ENCODE assay signal across 1 cellular context in the genomic region with DNA sequence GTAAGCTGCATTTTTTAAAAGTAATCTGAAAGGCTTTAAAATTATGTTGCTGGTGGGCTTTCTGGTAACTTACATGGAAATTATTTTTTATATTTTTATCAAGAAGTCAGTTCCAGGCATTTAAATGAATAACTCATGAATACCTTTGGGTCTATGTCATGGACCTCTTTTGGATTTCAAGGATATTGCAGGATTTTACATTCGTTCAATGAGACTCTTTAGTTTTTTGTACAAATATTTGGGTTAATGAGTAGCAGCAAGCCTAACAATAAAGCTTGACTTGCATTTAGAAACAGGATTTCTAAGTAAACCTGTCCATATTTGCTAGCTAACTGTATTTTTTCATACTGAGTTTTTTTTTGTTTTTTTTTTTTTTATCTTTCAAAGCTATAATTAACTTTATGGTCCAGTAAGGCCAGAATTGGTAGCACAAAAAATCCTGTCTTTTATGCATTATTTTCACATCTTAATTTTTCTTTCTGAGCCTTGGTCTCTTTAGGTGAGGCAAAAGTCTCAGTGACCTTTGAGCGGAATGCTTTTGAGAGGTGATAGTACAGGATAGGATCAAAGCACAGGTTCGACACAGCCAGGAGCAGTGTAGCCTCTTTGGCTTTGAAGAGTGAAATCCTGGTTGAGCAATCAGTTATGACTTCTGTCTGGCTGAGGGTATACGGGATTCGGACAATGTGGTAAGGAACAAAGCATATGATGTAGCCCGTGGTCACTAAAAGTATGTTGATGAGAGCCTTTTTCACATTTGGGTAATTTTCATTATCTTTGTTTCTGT.
TF ChIP-seq lines count a peak whose summit lies in the region.

No MANE protein-coding gene starts in this region.

TF ChIP-seq in HepG2, 621 proteins besides CTCF, POLR2A, EP300 and RAD21 (continued from another document and continues in another):
- TF ChIP-seq ZBTB33 (CRISPR knock-in tag; IDR thresholded peaks at IDR 0.05) (0 out of 2 replicates have a peak, but pooled peaks have one; percentile 53), MEIS2 (CRISPR knock-in tag; IDR thresholded peaks at IDR 0.05) (peak; percentile 91; the same call in 1 of the 2 replicates), ZNF503 (CRISPR knock-in tag; IDR thresholded peaks at IDR 0.05) (peak; percentile 91), PHF8 (CRISPR knock-in tag; IDR thresholded peaks at IDR 0.05) (peak; percentile 25; the same call in 1 of the 2 replicates), DPF2 (CRISPR knock-in tag; IDR thresholded peaks at IDR 0.05; ENCODE audit: borderline replicate concordance, low read depth) (peak; percentile 98), ZNF749 (CRISPR knock-in tag; IDR thresholded peaks at IDR 0.05; ENCODE audit: borderline replicate concordance) (peak; percentile 81; the same call in 1 of the 2 replicates), ZNF430 (CRISPR knock-in tag; IDR thresholded peaks at IDR 0.05) (0 out of 2 replicates have a peak, but pooled peaks have one; percentile 56), ZNF264 (CRISPR knock-in tag; IDR thresholded peaks at IDR 0.05) (peak; percentile 57; the same call in 1 of the 2 replicates), ZNF772 (CRISPR knock-in tag; IDR thresholded peaks at IDR 0.05) (no peak), KIAA2018 (CRISPR knock-in tag; IDR thresholded peaks at IDR 0.05; ENCODE audit: borderline replicate concordance) (no peak), ZNF674 (CRISPR knock-in tag; IDR thresholded peaks at IDR 0.05; ENCODE audit: low read depth) (no peak), ZNF605 (CRISPR knock-in tag; IDR thresholded peaks at IDR 0.05) (peak; percentile 37; the same call in 1 of the 2 replicates), JDP2 (CRISPR knock-in tag; IDR thresholded peaks at IDR 0.05; ENCODE audit: borderline replicate concordance) (no peak), ZFP41 (CRISPR knock-in tag; IDR thresholded peaks at IDR 0.05; ENCODE audit: borderline replicate concordance) (no peak), NFRKB (IDR thresholded peaks at IDR 0.05) (no peak), MTERF4 (CRISPR knock-in tag; IDR thresholded peaks at IDR 0.05) (no peak), KDM1A (CRISPR knock-in tag; IDR thresholded peaks at IDR 0.05) (peak; percentile 61; the same call in 1 of the 2 replicates), NAIF1 (CRISPR knock-in tag; IDR thresholded peaks at IDR 0.05; ENCODE audit: borderline replicate concordance) (no peak), ZNF614 (CRISPR knock-in tag; IDR thresholded peaks at IDR 0.05; ENCODE audit: borderline replicate concordance) (peak; percentile 95), TCF7 (IDR thresholded peaks at IDR 0.05; ENCODE audit: low read depth) (peak; percentile 100), ZKSCAN1 (IDR thresholded peaks at IDR 0.05; ENCODE audit: low read length) (peak; percentile 63; the same call in 1 of the 2 replicates), ZNF441 (CRISPR knock-in tag; IDR thresholded peaks at IDR 0.05; ENCODE audit: borderline replicate concordance) (peak; percentile 44; the same call in 1 of the 2 replicates), TRIM24 (CRISPR knock-in tag; IDR thresholded peaks at IDR 0.05) (0 out of 2 replicates have a peak, but pooled peaks have one; percentile 49), FOXO1 (CRISPR knock-in tag; IDR thresholded peaks at IDR 0.05) (peak; percentile 92), ZFP82 (CRISPR knock-in tag; IDR thresholded peaks at IDR 0.05; ENCODE audit: borderline replicate concordance) (no peak), MXD4 (CRISPR knock-in tag; IDR thresholded peaks at IDR 0.05) (no peak), REXO4 (CRISPR knock-in tag; IDR thresholded peaks at IDR 0.05; ENCODE audit: borderline replicate concordance) (no peak)
- TF ChIP-seq, protein P1, sequence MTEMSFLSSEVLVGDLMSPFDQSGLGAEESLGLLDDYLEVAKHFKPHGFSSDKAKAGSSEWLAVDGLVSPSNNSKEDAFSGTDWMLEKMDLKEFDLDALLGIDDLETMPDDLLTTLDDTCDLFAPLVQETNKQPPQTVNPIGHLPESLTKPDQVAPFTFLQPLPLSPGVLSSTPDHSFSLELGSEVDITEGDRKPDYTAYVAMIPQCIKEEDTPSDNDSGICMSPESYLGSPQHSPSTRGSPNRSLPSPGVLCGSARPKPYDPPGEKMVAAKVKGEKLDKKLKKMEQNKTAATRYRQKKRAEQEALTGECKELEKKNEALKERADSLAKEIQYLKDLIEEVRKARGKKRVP (CRISPR knock-in tag; IDR thresholded peaks at IDR 0.05), result peak in 1 of 2 experiments; percentile 83; a peak in 2 of 4 replicates
- TF ChIP-seq, protein P2, sequence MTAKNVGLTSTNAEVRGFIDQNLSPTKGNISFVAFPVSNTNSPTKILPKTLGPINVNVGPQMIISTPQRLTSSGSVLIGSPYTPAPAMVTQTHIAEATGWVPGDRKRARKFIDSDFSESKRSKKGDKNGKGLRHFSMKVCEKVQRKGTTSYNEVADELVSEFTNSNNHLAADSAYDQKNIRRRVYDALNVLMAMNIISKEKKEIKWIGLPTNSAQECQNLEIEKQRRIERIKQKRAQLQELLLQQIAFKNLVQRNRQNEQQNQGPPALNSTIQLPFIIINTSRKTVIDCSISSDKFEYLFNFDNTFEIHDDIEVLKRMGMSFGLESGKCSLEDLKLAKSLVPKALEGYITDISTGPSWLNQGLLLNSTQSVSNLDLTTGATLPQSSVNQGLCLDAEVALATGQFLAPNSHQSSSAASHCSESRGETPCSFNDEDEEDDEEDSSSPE (CRISPR knock-in tag; IDR thresholded peaks at IDR 0.05), result 0 out of 2 replicates have a peak, but pooled peaks have one; percentile 30
- TF ChIP-seq, protein P3, sequence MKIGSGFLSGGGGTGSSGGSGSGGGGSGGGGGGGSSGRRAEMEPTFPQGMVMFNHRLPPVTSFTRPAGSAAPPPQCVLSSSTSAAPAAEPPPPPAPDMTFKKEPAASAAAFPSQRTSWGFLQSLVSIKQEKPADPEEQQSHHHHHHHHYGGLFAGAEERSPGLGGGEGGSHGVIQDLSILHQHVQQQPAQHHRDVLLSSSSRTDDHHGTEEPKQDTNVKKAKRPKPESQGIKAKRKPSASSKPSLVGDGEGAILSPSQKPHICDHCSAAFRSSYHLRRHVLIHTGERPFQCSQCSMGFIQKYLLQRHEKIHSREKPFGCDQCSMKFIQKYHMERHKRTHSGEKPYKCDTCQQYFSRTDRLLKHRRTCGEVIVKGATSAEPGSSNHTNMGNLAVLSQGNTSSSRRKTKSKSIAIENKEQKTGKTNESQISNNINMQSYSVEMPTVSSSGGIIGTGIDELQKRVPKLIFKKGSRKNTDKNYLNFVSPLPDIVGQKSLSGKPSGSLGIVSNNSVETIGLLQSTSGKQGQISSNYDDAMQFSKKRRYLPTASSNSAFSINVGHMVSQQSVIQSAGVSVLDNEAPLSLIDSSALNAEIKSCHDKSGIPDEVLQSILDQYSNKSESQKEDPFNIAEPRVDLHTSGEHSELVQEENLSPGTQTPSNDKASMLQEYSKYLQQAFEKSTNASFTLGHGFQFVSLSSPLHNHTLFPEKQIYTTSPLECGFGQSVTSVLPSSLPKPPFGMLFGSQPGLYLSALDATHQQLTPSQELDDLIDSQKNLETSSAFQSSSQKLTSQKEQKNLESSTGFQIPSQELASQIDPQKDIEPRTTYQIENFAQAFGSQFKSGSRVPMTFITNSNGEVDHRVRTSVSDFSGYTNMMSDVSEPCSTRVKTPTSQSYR (CRISPR knock-in tag; IDR thresholded peaks at IDR 0.05; ENCODE audit: borderline replicate concordance), result peak; percentile 45; the same call in 1 of the 2 replicates
